Comparison of ENCODE assay signal across 1 cellular context in genomic region chr22:20080776-20081654, GRCh38.
TF ChIP-seq lines count a peak whose summit lies in the region.

No MANE protein-coding gene starts in this region.

TF ChIP-seq in K562, 482 proteins besides CTCF, POLR2A, EP300 and RAD21 (continued from another document and continues in another):
- TF ChIP-seq ZKSCAN3 (CRISPR knock-in tag; IDR thresholded peaks at IDR 0.05) (no peak), TAL1 (IDR thresholded peaks at IDR 0.05) (no peak), CHD4 (IDR thresholded peaks at IDR 0.05; ENCODE audit: insufficient read depth, insufficient replicate concordance, low read depth, low read length, poor library complexity, severe bottlenecking) (peak; percentile 71), ZC3H4 (CRISPR knock-in tag; IDR thresholded peaks at IDR 0.05; ENCODE audit: borderline replicate concordance) (no peak), FOXK1 (CRISPR knock-in tag; IDR thresholded peaks at IDR 0.05; ENCODE audit: borderline replicate concordance) (no peak), KAT7 (CRISPR knock-in tag; IDR thresholded peaks at IDR 0.05; ENCODE audit: borderline replicate concordance) (no peak), CEBPB (tag; IDR thresholded peaks at IDR 0.05) (no peak), ZFX (CRISPR knock-in tag; IDR thresholded peaks at IDR 0.05) (no peak), ZNF76 (CRISPR knock-in tag; IDR thresholded peaks at IDR 0.05; ENCODE audit: borderline replicate concordance) (peak; percentile 90), MITF (IDR thresholded peaks at IDR 0.05) (no peak), ZNF511 (CRISPR knock-in tag; IDR thresholded peaks at IDR 0.05) (no peak), SP1 (CRISPR knock-in tag; IDR thresholded peaks at IDR 0.05) (no peak), RFX1 (IDR thresholded peaks at IDR 0.05) (no peak), E2F4 (CRISPR knock-in tag; IDR thresholded peaks at IDR 0.05; ENCODE audit: low read depth) (no peak), TAF7 (tag; IDR thresholded peaks at IDR 0.05) (peak; percentile 4), GTF2A2 (tag; IDR thresholded peaks at IDR 0.05) (no peak; the same call in 1 of the 2 replicates), NR2C2 (CRISPR knock-in tag; IDR thresholded peaks at IDR 0.05) (no peak), NR2C2 (tag; IDR thresholded peaks at IDR 0.05) (no peak), ELK3 (CRISPR knock-in tag; IDR thresholded peaks at IDR 0.05) (peak; percentile 70; the same call in 1 of the 2 replicates), SMAD4 (CRISPR knock-in tag; conservative IDR thresholded peaks at IDR 0.05) (peak; percentile 66), ZFP30 (CRISPR knock-in tag; IDR thresholded peaks at IDR 0.05; ENCODE audit: borderline replicate concordance) (no peak), STAG1 (CRISPR knock-in tag; IDR thresholded peaks at IDR 0.05; ENCODE audit: borderline replicate concordance) (no peak), PKNOX1 (IDR thresholded peaks at IDR 0.05) (no peak), PTRF (tag; IDR thresholded peaks at IDR 0.05) (no peak), RNF219 (CRISPR knock-in tag; IDR thresholded peaks at IDR 0.05) (0 out of 2 replicates have a peak, but pooled peaks have one; percentile 63), PHF21A (IDR thresholded peaks at IDR 0.05; ENCODE audit: borderline replicate concordance, low read depth) (no peak), ZNF431 (CRISPR knock-in tag; IDR thresholded peaks at IDR 0.05) (no peak), TARDBP (IDR thresholded peaks at IDR 0.05) (no peak), EHMT2 (IDR thresholded peaks at IDR 0.05) (no peak), ZBTB49 (CRISPR knock-in tag; IDR thresholded peaks at IDR 0.05; ENCODE audit: borderline replicate concordance) (no peak), ZBTB5 (IDR thresholded peaks at IDR 0.05) (no peak), HNRNPLL (IDR thresholded peaks at IDR 0.05; ENCODE audit: low read depth, low read length, poor library complexity, severe bottlenecking) (peak; percentile 50), CAMTA2 (CRISPR knock-in tag; conservative IDR thresholded peaks at IDR 0.05) (peak; percentile 80; the same call in 1 of the 2 replicates)
- TF ChIP-seq, protein P1, sequence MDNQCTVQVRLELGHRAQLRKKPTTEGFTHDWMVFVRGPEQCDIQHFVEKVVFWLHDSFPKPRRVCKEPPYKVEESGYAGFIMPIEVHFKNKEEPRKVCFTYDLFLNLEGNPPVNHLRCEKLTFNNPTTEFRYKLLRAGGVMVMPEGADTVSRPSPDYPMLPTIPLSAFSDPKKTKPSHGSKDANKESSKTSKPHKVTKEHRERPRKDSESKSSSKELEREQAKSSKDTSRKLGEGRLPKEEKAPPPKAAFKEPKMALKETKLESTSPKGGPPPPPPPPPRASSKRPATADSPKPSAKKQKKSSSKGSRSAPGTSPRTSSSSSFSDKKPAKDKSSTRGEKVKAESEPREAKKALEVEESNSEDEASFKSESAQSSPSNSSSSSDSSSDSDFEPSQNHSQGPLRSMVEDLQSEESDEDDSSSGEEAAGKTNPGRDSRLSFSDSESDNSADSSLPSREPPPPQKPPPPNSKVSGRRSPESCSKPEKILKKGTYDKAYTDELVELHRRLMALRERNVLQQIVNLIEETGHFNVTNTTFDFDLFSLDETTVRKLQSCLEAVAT (IDR thresholded peaks at IDR 0.05), result no peak
- TF ChIP-seq, protein P2, sequence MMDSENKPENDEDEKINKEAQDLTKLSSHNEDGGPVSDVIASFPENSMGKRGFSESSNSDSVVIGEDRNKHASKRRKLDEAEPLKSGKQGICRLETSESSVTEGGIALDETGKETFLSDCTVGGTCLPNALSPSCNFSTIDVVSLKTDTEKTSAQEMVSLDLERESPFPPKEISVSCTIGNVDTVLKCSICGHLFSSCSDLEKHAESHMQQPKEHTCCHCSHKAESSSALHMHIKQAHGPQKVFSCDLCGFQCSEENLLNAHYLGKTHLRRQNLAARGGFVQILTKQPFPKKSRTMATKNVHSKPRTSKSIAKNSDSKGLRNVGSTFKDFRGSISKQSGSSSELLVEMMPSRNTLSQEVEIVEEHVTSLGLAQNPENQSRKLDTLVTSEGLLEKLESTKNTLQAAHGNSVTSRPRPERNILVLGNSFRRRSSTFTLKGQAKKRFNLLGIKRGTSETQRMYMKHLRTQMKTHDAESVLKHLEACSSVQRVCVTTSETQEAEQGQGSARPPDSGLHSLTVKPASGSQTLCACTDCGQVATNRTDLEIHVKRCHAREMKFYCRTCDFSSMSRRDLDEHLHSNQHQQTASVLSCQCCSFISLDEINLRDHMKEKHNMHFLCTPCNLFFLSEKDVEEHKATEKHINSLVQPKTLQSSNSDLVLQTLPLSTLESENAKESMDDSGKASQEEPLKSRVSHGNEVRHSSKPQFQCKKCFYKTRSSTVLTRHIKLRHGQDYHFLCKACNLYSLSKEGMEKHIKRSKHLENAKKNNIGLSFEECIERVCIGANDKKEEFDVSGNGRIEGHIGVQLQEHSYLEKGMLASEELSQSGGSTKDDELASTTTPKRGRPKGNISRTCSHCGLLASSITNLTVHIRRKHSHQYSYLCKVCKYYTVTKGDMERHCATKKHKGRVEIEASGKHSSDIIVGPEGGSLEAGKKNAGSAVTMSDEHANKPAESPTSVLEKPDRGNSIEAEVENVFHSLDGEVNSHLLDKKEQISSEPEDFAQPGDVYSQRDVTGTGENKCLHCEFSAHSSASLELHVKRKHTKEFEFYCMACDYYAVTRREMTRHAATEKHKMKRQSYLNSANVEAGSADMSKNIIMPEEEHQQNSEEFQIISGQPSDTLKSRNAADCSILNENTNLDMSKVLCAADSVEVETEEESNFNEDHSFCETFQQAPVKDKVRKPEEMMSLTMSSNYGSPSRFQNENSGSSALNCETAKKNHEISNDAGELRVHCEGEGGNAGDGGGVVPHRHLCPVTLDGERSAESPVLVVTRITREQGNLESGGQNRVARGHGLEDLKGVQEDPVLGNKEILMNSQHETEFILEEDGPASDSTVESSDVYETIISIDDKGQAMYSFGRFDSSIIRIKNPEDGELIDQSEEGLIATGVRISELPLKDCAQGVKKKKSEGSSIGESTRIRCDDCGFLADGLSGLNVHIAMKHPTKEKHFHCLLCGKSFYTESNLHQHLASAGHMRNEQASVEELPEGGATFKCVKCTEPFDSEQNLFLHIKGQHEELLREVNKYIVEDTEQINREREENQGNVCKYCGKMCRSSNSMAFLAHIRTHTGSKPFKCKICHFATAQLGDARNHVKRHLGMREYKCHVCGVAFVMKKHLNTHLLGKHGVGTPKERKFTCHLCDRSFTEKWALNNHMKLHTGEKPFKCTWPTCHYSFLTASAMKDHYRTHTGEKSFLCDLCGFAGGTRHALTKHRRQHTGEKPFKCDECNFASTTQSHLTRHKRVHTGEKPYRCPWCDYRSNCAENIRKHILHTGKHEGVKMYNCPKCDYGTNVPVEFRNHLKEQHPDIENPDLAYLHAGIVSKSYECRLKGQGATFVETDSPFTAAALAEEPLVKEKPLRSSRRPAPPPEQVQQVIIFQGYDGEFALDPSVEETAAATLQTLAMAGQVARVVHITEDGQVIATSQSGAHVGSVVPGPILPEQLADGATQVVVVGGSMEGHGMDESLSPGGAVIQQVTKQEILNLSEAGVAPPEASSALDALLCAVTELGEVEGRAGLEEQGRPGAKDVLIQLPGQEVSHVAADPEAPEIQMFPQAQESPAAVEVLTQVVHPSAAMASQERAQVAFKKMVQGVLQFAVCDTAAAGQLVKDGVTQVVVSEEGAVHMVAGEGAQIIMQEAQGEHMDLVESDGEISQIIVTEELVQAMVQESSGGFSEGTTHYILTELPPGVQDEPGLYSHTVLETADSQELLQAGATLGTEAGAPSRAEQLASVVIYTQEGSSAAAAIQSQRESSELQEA (IDR thresholded peaks at IDR 0.05; ENCODE audit: low read depth), result no peak
